ENCODE assay signal across 13 cellular contexts in genomic region chr1:4062560-4062959, GRCh38.
DNase-seq lines count a peak whose midpoint lies in the region; ATAC-seq, FAIRE-seq and TF ChIP-seq lines count a peak whose summit lies in the region.
"Had no signal": no experiment of that assay in that cellular context is flagged by ENCODE, and none has a peak within 500 bp of the region (broad histone marks: within the 10 kb centered on the region; RNA-seq: fewer than 3 reads in every experiment).

No MANE protein-coding gene starts in this region.

- FAIRE-seq in A549 (lab: Jason Lieb, UNC): no peak
- FAIRE-seq in HepG2 (lab: Jason Lieb, UNC): no peak

- intact Hi-C loops in HepG2 (cut with micrococcal nuclease; ENCODE audit: unreplicated experiment): no loop called here
- intact Hi-C loops in stomach (cut with DNase I; ENCODE audit: low total_unique reads): no loop called here

- TF ChIP-seq CTCF in A549 (IDR thresholded peaks at IDR 0.05) (no peak), HepG2 (CRISPR knock-in tag; IDR thresholded peaks at IDR 0.05) (no peak), stomach (IDR thresholded peaks at IDR 0.05) (no peak), BE2C (IDR thresholded peaks at IDR 0.05; ENCODE audit: low read depth, low read length) (no peak)

- BruUV-seq in HepG2 (replicated peaks; lab: Mats Ljungman, UMichigan): no TSS peak

- H3K9me3 ChIP-seq in A549: no peaks in the 10 kb centered on the region
- H3K9me3 ChIP-seq in BLaER1 treated with 17β-estradiol and CSF1 and Interleukin-3, amounts not matched to agents 10 nM and 100 nM (replicated peaks in 1 of 11): no peaks in the 10 kb centered on the region
- H3K9me3 ChIP-seq in HepG2 (ENCODE audit: low read length): peaks cover 22% of the 10 kb centered on the region
- H3K9me3 ChIP-seq in stomach: peaks cover 0 to 8% (median 0%) of the 10 kb centered on the region in 4 donors
- H3K9me3 ChIP-seq in BE2C: no peaks in the 10 kb centered on the region
- H3K9me3 ChIP-seq: HAP-1 had no signal

- CTCF ChIA-PET in A549 (lab: Yijun Ruan, JAX) (no interaction called here), HepG2 (lab: Yijun Ruan, JAX; ENCODE audit: low intra/inter-chr PET ratio, low total read pairs) (no interaction called here)

- no peak overlapping the region for H3K27ac ChIP-seq in A549
- H3K27ac ChIP-seq in BLaER1 treated with 17β-estradiol and CSF1 and Interleukin-3, amounts not matched to agents 10 nM and 100 nM: no peak overlapping the region
- no peak overlapping the region for H3K27ac ChIP-seq in HepG2 (ENCODE audit: extremely low read length, insufficient read depth, low read length)
- no peak overlapping the region for H3K27ac ChIP-seq in stomach

- no peaks in the 10 kb centered on the region for H3K27me3 ChIP-seq in BLaER1 treated with 17β-estradiol and CSF1 and Interleukin-3, amounts not matched to agents 10 nM and 100 nM
- H3K27me3 ChIP-seq in HepG2 (ENCODE audit: control insufficient read depth in 1 of 2, insufficient read depth in 2 of 2, low read length in 2 of 2): peaks cover 6 to 13% of the 10 kb centered on the region in 2 experiments; a peak in 3 of 5 replicates
- H3K27me3 ChIP-seq in stomach: peaks cover 0 to 8% (median 0%) of the 10 kb centered on the region in 3 donors
- H3K27me3 ChIP-seq in BE2C: no peaks in the 10 kb centered on the region

- peak overlapping the region in 3 of 11 experiments; percentile 12 to 35 (median 24); a peak in 4 of 22 replicates for H3K9ac ChIP-seq in BLaER1 treated with 17β-estradiol and CSF1 and Interleukin-3, amounts not matched to agents 10 nM and 100 nM
- no peak overlapping the region for H3K9ac ChIP-seq in HepG2 (ENCODE audit: insufficient read depth, low read depth, low read length)

- no peak overlapping the region for H2AFZ ChIP-seq in HepG2 (ENCODE audit: low read length)

- DNase-seq in A549 (ENCODE audit: low read depth in 1 of 2, low spot score in 1 of 2): no peak
- no peak for DNase-seq in HepG2 (ENCODE audit: low spot score)
- DNase-seq in stomach: peak; percentile 21
- DNase-seq in mucosa of gallbladder (ENCODE audit: low spot score): no peak
- no peak for DNase-seq in BE2C
- no peak for DNase-seq in epidermal melanocyte (ENCODE audit: insufficient read length, low spot score)
- DNase-seq: ACHN; Calu3; CD8-positive, alpha-beta T cell; DMS79 treated with DMSO at 0.1 percent for 48 hours; GF-D8 had no signal

- POLR2A ChIA-PET in A549 (lab: Yijun Ruan, JAX) (no interaction called here), HepG2 (lab: Yijun Ruan, JAX) (no interaction called here)

- H4K20me1 ChIP-seq in BLaER1 treated with 17β-estradiol and CSF1 and Interleukin-3, amounts not matched to agents 10 nM and 100 nM: no peaks in the 10 kb centered on the region; a peak in 4 of 22 replicates
- no peaks in the 10 kb centered on the region for H4K20me1 ChIP-seq in HepG2 (ENCODE audit: insufficient read depth, low read length)

- no peak for TF ChIP-seq RAD21 in A549 (conservative IDR thresholded peaks at IDR 0.05 in 1 of 2, IDR thresholded peaks at IDR 0.05 in 1 of 2)
- TF ChIP-seq RAD21 in HepG2 (CRISPR knock-in tag; IDR thresholded peaks at IDR 0.05): no peak

- H3K4me3 ChIP-seq in A549: no peak overlapping the region
- H3K4me3 ChIP-seq in BLaER1 treated with 17β-estradiol and CSF1 and Interleukin-3, amounts not matched to agents 10 nM and 100 nM: no peak overlapping the region
- H3K4me3 ChIP-seq in HepG2 (replicated peaks in 1 of 3; ENCODE audit: insufficient read depth in 1 of 3, low read depth in 2 of 3, low read length in 3 of 3): no peak overlapping the region
- no peak overlapping the region for H3K4me3 ChIP-seq in stomach
- H3K4me3 ChIP-seq in BE2C (ENCODE audit: low read depth, low read length): no peak overlapping the region
- H3K4me3 ChIP-seq: HAP-1 had no signal

- TF ChIP-seq EP300 in A549 (IDR thresholded peaks at IDR 0.05) (no peak), HepG2 (IDR thresholded peaks at IDR 0.05; ENCODE audit: low read depth in 2 of 2, low read length in 2 of 2) (no peak), HepG2 (CRISPR knock-in tag; IDR thresholded peaks at IDR 0.05; ENCODE audit: borderline replicate concordance) (no peak), stomach (IDR thresholded peaks at IDR 0.05) (no peak)

- no peaks in the 10 kb centered on the region for H3K4me1 ChIP-seq in A549
- H3K4me1 ChIP-seq in BLaER1 treated with 17β-estradiol and CSF1 and Interleukin-3, amounts not matched to agents 10 nM and 100 nM: peaks cover 0 to 35% (median 26%) of the 10 kb centered on the region in 10 experiments; a peak in 15 of 20 replicates
- H3K4me1 ChIP-seq in HepG2 (ENCODE audit: insufficient read depth, low read length): no peaks in the 10 kb centered on the region
- H3K4me1 ChIP-seq in stomach: no peaks in the 10 kb centered on the region
- no peaks in the 10 kb centered on the region for H3K4me1 ChIP-seq in BE2C
- H3K4me1 ChIP-seq: HAP-1 had no signal

- in situ Hi-C loops in HepG2 (cut with HindIII; ENCODE audit: extremely low pct_ligation_motif_present, low pct_unique_long_range_greater_than_20kb): loop anchor here (25.0 kb wide), 1 partner anchor 150 kb away; the partner anchor contains the start of gene C1orf174

- 78% methylated on average over 4 of the region's 13 CpGs for WGBS in A549 (ENCODE audit: missing lambda C conversion rate)
- 11% methylated on average over 10 of the region's 13 CpGs for WGBS in HepG2 (ENCODE audit: low lambda C conversion rate)
- 53 to 64% (median 63%) methylated on average over 13 of the region's 13 CpGs for WGBS in stomach, 5 donors

- peak; percentile 20 to 25; a peak in 2 of 6 replicates for ATAC-seq in A549
- ATAC-seq in HepG2: peak; percentile 39; the same call in 1 of the 3 replicates
- ATAC-seq: CD8-positive, alpha-beta T cell had no signal

- no peaks in the 10 kb centered on the region for H3K79me2 ChIP-seq in HepG2 (ENCODE audit: insufficient read depth, low read length)

- TF ChIP-seq POLR2A in A549 (IDR thresholded peaks at IDR 0.05; ENCODE audit: low read length): no peak
- no peak for TF ChIP-seq POLR2A in HepG2 (IDR thresholded peaks at IDR 0.05; ENCODE audit: insufficient read depth in 1 of 2, low read depth in 2 of 2, low read length in 2 of 2)
- no peak for TF ChIP-seq POLR2A in stomach (IDR thresholded peaks at IDR 0.05)

- H3K4me2 ChIP-seq in A549 (no peak overlapping the region), HepG2 (ENCODE audit: low read depth, low read length) (no peak overlapping the region)
- peak overlapping the region in 9 of 11 experiments; percentile 44 to 86 (median 72); a peak in 18 of 22 replicates for H3K4me2 ChIP-seq in BLaER1 treated with 17β-estradiol and CSF1 and Interleukin-3, amounts not matched to agents 10 nM and 100 nM

- no peaks in the 10 kb centered on the region for H3K36me3 ChIP-seq in BLaER1 treated with 17β-estradiol and CSF1 and Interleukin-3, amounts not matched to agents 10 nM and 100 nM
- H3K36me3 ChIP-seq in HepG2 (replicated peaks in 1 of 2; ENCODE audit: control insufficient read depth in 1 of 2, insufficient read depth in 2 of 2, low read length in 2 of 2) (no peaks in the 10 kb centered on the region), stomach (no peaks in the 10 kb centered on the region), BE2C (no peaks in the 10 kb centered on the region)
- H3K36me3 ChIP-seq: HAP-1 had no signal

TF ChIP-seq in A549, 52 proteins besides CTCF, POLR2A, EP300 and RAD21 (continues in another document):
- no peak for TF ChIP-seq MAX (IDR thresholded peaks at IDR 0.05)
- no peak for TF ChIP-seq ELK1 (IDR thresholded peaks at IDR 0.05; ENCODE audit: low read depth, low read length)
- no peak for TF ChIP-seq KDM5A (IDR thresholded peaks at IDR 0.05)

TF ChIP-seq in HepG2, 621 proteins besides CTCF, POLR2A, EP300 and RAD21 (continues in another document):
- TF ChIP-seq NRL (CRISPR knock-in tag; IDR thresholded peaks at IDR 0.05; ENCODE audit: borderline replicate concordance) (no peak), FOSL2 (CRISPR knock-in tag; IDR thresholded peaks at IDR 0.05) (no peak), JARID2 (CRISPR knock-in tag; IDR thresholded peaks at IDR 0.05; ENCODE audit: insufficient replicate concordance) (no peak), NFYB (CRISPR knock-in tag; IDR thresholded peaks at IDR 0.05) (no peak), SRY (CRISPR knock-in tag; IDR thresholded peaks at IDR 0.05) (no peak), CENPBD1 (CRISPR knock-in tag; IDR thresholded peaks at IDR 0.05; ENCODE audit: borderline replicate concordance, low read depth) (no peak), GFI1 (CRISPR knock-in tag; IDR thresholded peaks at IDR 0.05; ENCODE audit: borderline replicate concordance) (no peak), GATAD1 (CRISPR knock-in tag; IDR thresholded peaks at IDR 0.05) (no peak), ZNF501 (CRISPR knock-in tag; IDR thresholded peaks at IDR 0.05) (no peak), SETDB1 (CRISPR knock-in tag; IDR thresholded peaks at IDR 0.05; ENCODE audit: borderline replicate concordance) (no peak), SIX4 (CRISPR knock-in tag; IDR thresholded peaks at IDR 0.05) (no peak), IRX3 (CRISPR knock-in tag; IDR thresholded peaks at IDR 0.05; ENCODE audit: borderline replicate concordance, low read depth) (no peak), HMGA1 (CRISPR knock-in tag; conservative IDR thresholded peaks at IDR 0.05) (no peak), ZBTB42 (CRISPR knock-in tag; IDR thresholded peaks at IDR 0.05) (no peak), ZNF362 (CRISPR knock-in tag; IDR thresholded peaks at IDR 0.05; ENCODE audit: borderline replicate concordance) (no peak), ZNF672 (CRISPR knock-in tag; IDR thresholded peaks at IDR 0.05) (no peak)
- TF ChIP-seq, protein P1, sequence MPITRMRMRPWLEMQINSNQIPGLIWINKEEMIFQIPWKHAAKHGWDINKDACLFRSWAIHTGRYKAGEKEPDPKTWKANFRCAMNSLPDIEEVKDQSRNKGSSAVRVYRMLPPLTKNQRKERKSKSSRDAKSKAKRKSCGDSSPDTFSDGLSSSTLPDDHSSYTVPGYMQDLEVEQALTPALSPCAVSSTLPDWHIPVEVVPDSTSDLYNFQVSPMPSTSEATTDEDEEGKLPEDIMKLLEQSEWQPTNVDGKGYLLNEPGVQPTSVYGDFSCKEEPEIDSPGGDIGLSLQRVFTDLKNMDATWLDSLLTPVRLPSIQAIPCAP (CRISPR knock-in tag; IDR thresholded peaks at IDR 0.05; ENCODE audit: low read depth): no peak

Comparison
In these comparisons a context has a peak if more than half of its experiments do, and no peak if none do; other contexts are left out.
1. H3K4me2 ChIP-seq: peak in BLaER1 treated with 17β-estradiol and CSF1 and Interleukin-3, amounts not matched to agents 10 nM and 100 nM (9 of 11); none in A549 (single experiment) and HepG2 (single experiment).